8 cellular contexts compared by ENCODE assay signal in the genomic region with DNA sequence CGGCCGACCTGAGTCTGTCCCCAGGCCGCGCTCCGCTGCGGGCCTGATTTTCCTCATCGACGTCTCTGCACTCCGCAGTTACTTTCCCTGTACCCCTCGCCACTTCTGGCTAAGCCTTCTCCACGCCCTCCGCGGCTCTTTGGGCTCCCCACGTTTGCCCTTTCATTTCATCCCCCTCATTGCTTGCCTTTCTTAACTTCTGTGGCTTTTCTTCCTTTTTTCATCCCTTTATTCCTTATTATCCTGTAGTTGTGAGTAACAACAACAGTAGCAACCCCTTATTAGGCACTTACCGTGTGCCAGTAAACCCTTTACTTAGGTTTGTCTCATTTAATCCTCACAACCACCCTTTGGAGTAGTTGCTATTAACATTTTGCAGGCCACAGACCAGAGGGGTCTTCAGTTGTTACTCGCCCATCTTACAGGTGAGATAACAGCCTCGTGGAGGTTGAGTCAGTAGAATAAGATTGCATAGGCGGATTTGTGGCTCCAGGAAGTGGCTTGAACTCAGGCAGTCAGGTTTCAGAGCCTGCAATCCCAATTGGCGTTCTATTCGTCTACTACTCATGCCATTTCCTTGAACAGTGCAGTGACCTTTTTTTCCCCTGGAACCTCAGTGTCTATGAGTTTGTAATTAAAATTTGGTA. TPM values are rescaled to one million over a fixed set of nuclear protein-coding genes. Genes with fewer than 3 reads are reported as not detected.
DNase-seq lines count a peak whose midpoint lies in the region; FAIRE-seq and TF ChIP-seq lines count a peak whose summit lies in the region.

No MANE protein-coding gene starts in this region.

- DNase-seq in NCI-H146 (lab: John Stamatoyannopoulos, UW) (peak; percentile 9), NCI-H146 treated with DMSO at 0.1 percent for 48 hours (lab: John Stamatoyannopoulos, UW; ENCODE audit: unreplicated experiment) (no peak), H54 (ENCODE audit: insufficient read length, low spot score) (no peak), M059J (ENCODE audit: low read depth) (peak; percentile 60), glutamatergic neuron (no peak), D341Med (ENCODE audit: low spot score) (no peak)
- DNase-seq in activated T-cell treated with anti-CD3 and anti-CD28 coated beads, Interleukin-2, amount 50 U/mL, for 48 hours = peak; percentile 44 to 51

- peak; percentile 90 for FAIRE-seq in H54 (lab: Jason Lieb, UNC)

- H3K4me3 ChIP-seq in skin epidermis = peak overlapping the region; percentile 89 to 100 (median 97)

- no peak for TF ChIP-seq CTCF in glutamatergic neuron (IDR thresholded peaks at IDR 0.05; ENCODE audit: partially characterized antibody, unreplicated experiment)

- H3K9me3 Mint-ChIP-seq in glutamatergic neuron (ENCODE audit: unreplicated experiment) = peaks cover 3% of the 10 kb centered on the region

- H3K4me3 Mint-ChIP-seq in glutamatergic neuron (ENCODE audit: unreplicated experiment) = peak overlapping the region; percentile 95

- TF ChIP-seq POLR2A in H54 (IDR thresholded peaks at IDR 0.05; ENCODE audit: low read depth, low read length) = no peak

- H3K27ac Mint-ChIP-seq in glutamatergic neuron (ENCODE audit: unreplicated experiment) = peak overlapping the region; percentile 92

- H3K27ac ChIP-seq in skin epidermis = peak overlapping the region; percentile 90 to 100 (median 97)

- peaks cover 17% of the 10 kb centered on the region for H3K4me1 Mint-ChIP-seq in glutamatergic neuron (ENCODE audit: low read depth, unreplicated experiment)

- no peaks in the 10 kb centered on the region for H3K36me3 Mint-ChIP-seq in glutamatergic neuron (ENCODE audit: unreplicated experiment)

- peaks cover 9% of the 10 kb centered on the region for H3K27me3 Mint-ChIP-seq in glutamatergic neuron (ENCODE audit: unreplicated experiment)

RNA-seq across cellular contexts. Expression of a gene that starts 0.7 kb away (rescaled TPM):
- 35.4 and 43.4 TPM in 2 replicates for total RNA-seq in M059J (2014; rRNA removed; shearing (Covaris generic))
- total RNA-seq in glutamatergic neuron (ENCODE audit: unreplicated experiment) = 122 TPM

Comparison
In these comparisons a context has a peak if more than half of its experiments do, and no peak if none do; other contexts are left out.
1. DNase-seq: peak in NCI-H146 (single experiment), M059J (single experiment) and activated T-cell treated with anti-CD3 and anti-CD28 coated beads, Interleukin-2, amount 50 U/mL, for 48 hours (2 of 2); none in NCI-H146 treated with DMSO at 0.1 percent for 48 hours (single experiment), H54 (single experiment), glutamatergic neuron (single experiment) and D341Med (single experiment).